ENCODE assay signal across 9 cellular contexts in the genomic region with DNA sequence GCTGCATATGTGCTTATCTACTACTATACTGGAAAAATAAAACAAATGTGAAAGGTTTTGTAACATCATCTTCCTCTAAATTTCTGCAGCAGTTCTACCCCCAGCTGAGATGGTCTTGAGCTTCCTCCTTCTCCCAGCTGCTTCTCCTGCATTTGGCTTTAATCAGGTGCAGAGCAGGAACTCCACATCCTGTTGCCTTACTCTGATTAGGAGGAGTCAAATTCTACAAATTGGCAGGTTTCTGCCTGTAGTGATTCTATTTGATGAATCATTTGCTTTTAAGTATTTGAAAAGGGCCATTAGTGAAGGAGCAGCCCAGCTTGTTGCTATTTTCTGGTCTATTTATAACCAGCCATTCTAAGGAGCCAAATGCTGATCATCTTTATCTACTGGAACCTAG.
DNase-seq lines count a peak whose midpoint lies in the region; ATAC-seq and FAIRE-seq lines count a peak whose summit lies in the region.
"Had no signal": no experiment of that assay in that cellular context is flagged by ENCODE, and none has a peak within 500 bp of the region (broad histone marks: within the 10 kb centered on the region; RNA-seq: fewer than 3 reads in every experiment).

No MANE protein-coding gene starts in this region.

- H3K79me2 ChIP-seq in GM23248 (ENCODE audit: insufficient read depth) = no peaks in the 10 kb centered on the region

- no peaks in the 10 kb centered on the region for H3K27me3 ChIP-seq in GM23248 (replicated peaks; ENCODE audit: insufficient read depth)

- no peaks in the 10 kb centered on the region for H3K9me3 ChIP-seq in GM23248 (ENCODE audit: low read depth)

- H3K4me2 ChIP-seq in GM23248 (ENCODE audit: unreplicated experiment) = peak overlapping the region; percentile 20

- no peak overlapping the region for H3K4me3 Mint-ChIP-seq in natural killer cell treated with Interleukin-12 subunit alpha and Interleukin-12 subunit beta and Interleukin-15 and Interleukin-18, amount 100 ng/mL, for 72 hours

- H3K4me3 ChIP-seq in GM23248 = no peak overlapping the region

- H2AFZ ChIP-seq in GM23248 = no peak overlapping the region

- no peaks in the 10 kb centered on the region for H3K9me3 Mint-ChIP-seq in natural killer cell treated with Interleukin-12 subunit alpha and Interleukin-12 subunit beta and Interleukin-15 and Interleukin-18, amount 100 ng/mL, for 72 hours

- H3K27ac Mint-ChIP-seq in natural killer cell treated with Interleukin-12 subunit alpha and Interleukin-12 subunit beta and Interleukin-15 and Interleukin-18, amount 100 ng/mL, for 72 hours = no peak overlapping the region

- no peaks in the 10 kb centered on the region for H3K36me3 Mint-ChIP-seq in natural killer cell treated with Interleukin-12 subunit alpha and Interleukin-12 subunit beta and Interleukin-15 and Interleukin-18, amount 100 ng/mL, for 72 hours

- ATAC-seq in HG03280 (IDR thresholded peaks at IDR 0.05; ENCODE audit: unreplicated experiment) = no peak
- no peak for ATAC-seq in natural killer cell treated with Interleukin-12 subunit alpha and Interleukin-12 subunit beta and Interleukin-15 and Interleukin-18, amount 100 ng/mL, for 72 hours

- H3K27me3 Mint-ChIP-seq in natural killer cell treated with Interleukin-12 subunit alpha and Interleukin-12 subunit beta and Interleukin-15 and Interleukin-18, amount 100 ng/mL, for 72 hours = peaks cover 5 to 17% of the 10 kb centered on the region in 2 donors

- peaks cover 6 to 7% of the 10 kb centered on the region in 2 donors for H3K4me1 Mint-ChIP-seq in natural killer cell treated with Interleukin-12 subunit alpha and Interleukin-12 subunit beta and Interleukin-15 and Interleukin-18, amount 100 ng/mL, for 72 hours (ENCODE audit: low read depth in 2 of 2)

- H4K20me1 ChIP-seq in GM23248 (ENCODE audit: insufficient read depth) = no peaks in the 10 kb centered on the region

- H3K36me3 ChIP-seq in GM23248 (ENCODE audit: low read depth) = no peaks in the 10 kb centered on the region

- DNase-seq in GM23248 (peak; percentile 54), NCI-H69 (lab: John Stamatoyannopoulos, UW) (peak; percentile 91), epithelial cell of prostate (ENCODE audit: low read depth, low spot score) (peak; percentile 36), activated T-cell treated with anti-CD3 and anti-CD28 coated beads for 4 hours (no peak), DMS114 treated with DMSO at 0.1 percent for 48 hours (lab: John Stamatoyannopoulos, UW; ENCODE audit: unreplicated experiment) (no peak)
- DNase-seq in natural killer cell treated with Interleukin-12 subunit alpha and Interleukin-12 subunit beta and Interleukin-15 and Interleukin-18, amount 100 ng/mL, for 72 hours (ENCODE audit: low spot score) = no peak
- DNase-seq: activated CD8-positive, alpha-beta memory T cell treated with anti-CD3 and anti-CD28 coated beads, Interleukin-2, amount 50 U/mL, for 4 hours had no signal

- no peak overlapping the region for H3K9ac ChIP-seq in GM23248

- peak; percentile 95 for FAIRE-seq in A204.1 (lab: Jason Lieb, UNC)

- peaks cover 11% of the 10 kb centered on the region; the same call in 1 of the 2 replicates for H3F3A ChIP-seq in GM23248 (ENCODE audit: insufficient read depth)

- H3K4me1 ChIP-seq in GM23248 (ENCODE audit: insufficient read depth) = peaks cover 16% of the 10 kb centered on the region

- no peaks in the 10 kb centered on the region for H3K9me2 ChIP-seq in GM23248 (ENCODE audit: insufficient read depth)

- H3K27ac ChIP-seq in GM23248 (no peak overlapping the region), epithelial cell of prostate (peak overlapping the region; percentile 72)

- in situ Hi-C loops in GM23248 (cut with MboI) = no loop called here

Comparison
In these comparisons a context has a peak if more than half of its experiments do, and no peak if none do; other contexts are left out.
1. DNase-seq: peak in GM23248 (single experiment), NCI-H69 (single experiment) and epithelial cell of prostate (single experiment); none in natural killer cell treated with Interleukin-12 subunit alpha and Interleukin-12 subunit beta and Interleukin-15 and Interleukin-18, amount 100 ng/mL, for 72 hours (single experiment), activated T-cell treated with anti-CD3 and anti-CD28 coated beads for 4 hours (single experiment) and DMS114 treated with DMSO at 0.1 percent for 48 hours (single experiment).